ENCODE assay signal across 9 cellular contexts in genomic region chr14:76844223-76844622, GRCh38. TPM values are rescaled to one million over a fixed set of nuclear protein-coding genes. Genes with fewer than 3 reads are reported as not detected.
A peak's percentile ranks its signal among the peaks of the same experiment; 100 is the strongest.
DNase-seq lines count a peak whose midpoint lies in the region; ATAC-seq and TF ChIP-seq lines count a peak whose summit lies in the region.
"Had no signal": no experiment of that assay in that cellular context is flagged by ENCODE, and none has a peak within 500 bp of the region (broad histone marks: within the 10 kb centered on the region; RNA-seq: fewer than 3 reads in every experiment).

No MANE protein-coding gene starts in this region.

- H3K36me3 Mint-ChIP-seq in activated CD4-positive, alpha-beta T cell treated with anti-CD3 and anti-CD28 coated beads for 36 hours (ENCODE audit: low read depth): no peaks in the 10 kb centered on the region
- H3K36me3 Mint-ChIP-seq in natural killer cell (no peaks in the 10 kb centered on the region), type B pancreatic cell (no peaks in the 10 kb centered on the region)

- no peaks in the 10 kb centered on the region for H3K27me3 ChIP-seq in tibial nerve

- intact Hi-C loops in activated CD4-positive, alpha-beta T cell treated with anti-CD3 and anti-CD28 coated beads for 36 hours (cut with DNase I, micrococcal nuclease): loop anchor here in 1 of 2 experiments (1.0 kb wide), 1 partner anchor 31 kb away; no protein-coding TSS in a partner anchor
- intact Hi-C loops in natural killer cell (cut with micrococcal nuclease): no loop called here

- peaks cover 0 to 9% (median 0%) of the 10 kb centered on the region in 4 donors for H3K4me1 ChIP-seq in tibial nerve

- no peak overlapping the region for H3K4me3 Mint-ChIP-seq in activated CD4-positive, alpha-beta T cell treated with anti-CD3 and anti-CD28 coated beads for 36 hours
- no peak overlapping the region for H3K4me3 Mint-ChIP-seq in natural killer cell
- no peak overlapping the region for H3K4me3 Mint-ChIP-seq in type B pancreatic cell

- TF ChIP-seq POLR2A in tibial nerve (IDR thresholded peaks at IDR 0.05): no peak

- POLR2A ChIA-PET in activated CD4-positive, alpha-beta T cell treated with anti-CD3 and anti-CD28 coated beads for 36 hours (lab: Charles Lee): no interaction called here

- peaks cover 8% of the 10 kb centered on the region for H3K4me1 Mint-ChIP-seq in activated CD4-positive, alpha-beta T cell treated with anti-CD3 and anti-CD28 coated beads for 36 hours
- H3K4me1 Mint-ChIP-seq in natural killer cell (peaks cover 0 to 4% of the 10 kb centered on the region in 2 donors), type B pancreatic cell (ENCODE audit: unreplicated experiment) (peaks cover 5% of the 10 kb centered on the region)

- DNase-seq in Kasumi-1 (lab: John Stamatoyannopoulos, UW): peak; percentile 93 to 95
- DNase-seq in activated CD4-positive, alpha-beta T cell treated with anti-CD3 and anti-CD28 coated beads for 36 hours: peak; percentile 84
- no peak for DNase-seq in natural killer cell
- peak in 1 of 2 donors; percentile 49 for DNase-seq in tibial nerve (ENCODE audit: low spot score in 2 of 2)
- DNase-seq in type B pancreatic cell (ENCODE audit: extremely low spot score, unreplicated experiment): no peak

- peaks cover 4% of the 10 kb centered on the region for H3K27me3 Mint-ChIP-seq in activated CD4-positive, alpha-beta T cell treated with anti-CD3 and anti-CD28 coated beads for 36 hours
- H3K27me3 Mint-ChIP-seq in natural killer cell (ENCODE audit: low read depth in 2 of 2) (peaks cover 11 to 14% of the 10 kb centered on the region in 2 donors), type B pancreatic cell (peaks cover 11% of the 10 kb centered on the region)

- TF ChIP-seq CTCF in natural killer cell (IDR thresholded peaks at IDR 0.05) (no peak), tibial nerve (IDR thresholded peaks at IDR 0.05) (peak in 3 of 5 experiments; percentile 26 to 48 (median 27)), type B pancreatic cell (conservative IDR thresholded peaks at IDR 0.05) (no peak)

- H3K27ac ChIP-seq in cingulate gyrus (ENCODE audit: low read depth, low read length): peak overlapping the region; percentile 39
- peak overlapping the region in 2 of 4 donors; percentile 43 to 58 for H3K27ac ChIP-seq in tibial nerve
- H3K27ac ChIP-seq: PC-9 had no signal

- H3K36me3 ChIP-seq in tibial nerve: no peaks in the 10 kb centered on the region

- peak; percentile 100 for ATAC-seq in activated CD4-positive, alpha-beta T cell treated with anti-CD3 and anti-CD28 coated beads for 36 hours
- ATAC-seq in natural killer cell: peak; percentile 83 to 98 (median 94)
- no peak for ATAC-seq in GM18517 (IDR thresholded peaks at IDR 0.05; ENCODE audit: unreplicated experiment)
- no peak for ATAC-seq in GM21515 (IDR thresholded peaks at IDR 0.05; ENCODE audit: unreplicated experiment)

- H3K27ac Mint-ChIP-seq in activated CD4-positive, alpha-beta T cell treated with anti-CD3 and anti-CD28 coated beads for 36 hours: peak overlapping the region; percentile 90
- no peak overlapping the region for H3K27ac Mint-ChIP-seq in natural killer cell
- H3K27ac Mint-ChIP-seq in type B pancreatic cell: no peak overlapping the region

- H3K9me3 Mint-ChIP-seq in activated CD4-positive, alpha-beta T cell treated with anti-CD3 and anti-CD28 coated beads for 36 hours (ENCODE audit: low read depth): no peaks in the 10 kb centered on the region
- H3K9me3 Mint-ChIP-seq in natural killer cell: no peaks in the 10 kb centered on the region
- no peaks in the 10 kb centered on the region for H3K9me3 Mint-ChIP-seq in type B pancreatic cell

- H3K9me3 ChIP-seq in tibial nerve: no peaks in the 10 kb centered on the region

- CTCF ChIA-PET in activated CD4-positive, alpha-beta T cell treated with anti-CD3 and anti-CD28 coated beads for 36 hours (lab: Charles Lee): no interaction called here

- no peak overlapping the region for H3K4me3 ChIP-seq in tibial nerve
- H3K4me3 ChIP-seq: PC-9 had no signal

- 57 to 58% methylated on average over 8 to 9 of the region's 9 CpGs for WGBS in tibial nerve, 2 donors

- TF ChIP-seq EP300 in tibial nerve (IDR thresholded peaks at IDR 0.05): peak in 1 of 2 donors; percentile 56

RNA-seq across cellular contexts. Expression of gene LRRC74A, which starts 18.0 kb away (rescaled TPM):
- total RNA-seq in activated CD4-positive, alpha-beta T cell treated with anti-CD3 and anti-CD28 coated beads for 36 hours: not detected
- total RNA-seq in natural killer cell: not detected
- not detected for total RNA-seq in tibial nerve
- total RNA-seq in type B pancreatic cell (ENCODE audit: low replicate concordance): not detected in 2 replicates
- total RNA-seq: PC-9 had no signal

RNA-seq across cellular contexts. Expression of gene ANGEL1, which starts 31.5 kb away (rescaled TPM):
- 10 to 100 TPM; 15.8 to 17.2 TPM for total RNA-seq in activated CD4-positive, alpha-beta T cell treated with anti-CD3 and anti-CD28 coated beads for 36 hours
- total RNA-seq in natural killer cell: 10 to 100 TPM; 12.2 to 20.2 (median 17.2) TPM
- 10 to 100 TPM; 21.6 to 27.7 (median 26.1) TPM for total RNA-seq in tibial nerve
- 24.7 and 28.4 TPM in 2 replicates for total RNA-seq in type B pancreatic cell (ENCODE audit: low replicate concordance)

Comparison
In these comparisons a context has a peak if more than half of its experiments do, and no peak if none do; other contexts are left out.
1. DNase-seq: peak in Kasumi-1 (2 of 2) and activated CD4-positive, alpha-beta T cell treated with anti-CD3 and anti-CD28 coated beads for 36 hours (single experiment); none in natural killer cell (single experiment) and type B pancreatic cell (single experiment).
2. ATAC-seq: peak in activated CD4-positive, alpha-beta T cell treated with anti-CD3 and anti-CD28 coated beads for 36 hours (single experiment) and natural killer cell (3 of 3); none in GM18517 (single experiment) and GM21515 (single experiment).
3. CTCF ChIP-seq: peak in tibial nerve (3 of 5); none in natural killer cell (single experiment) and type B pancreatic cell (single experiment).